In the genomic region with DNA sequence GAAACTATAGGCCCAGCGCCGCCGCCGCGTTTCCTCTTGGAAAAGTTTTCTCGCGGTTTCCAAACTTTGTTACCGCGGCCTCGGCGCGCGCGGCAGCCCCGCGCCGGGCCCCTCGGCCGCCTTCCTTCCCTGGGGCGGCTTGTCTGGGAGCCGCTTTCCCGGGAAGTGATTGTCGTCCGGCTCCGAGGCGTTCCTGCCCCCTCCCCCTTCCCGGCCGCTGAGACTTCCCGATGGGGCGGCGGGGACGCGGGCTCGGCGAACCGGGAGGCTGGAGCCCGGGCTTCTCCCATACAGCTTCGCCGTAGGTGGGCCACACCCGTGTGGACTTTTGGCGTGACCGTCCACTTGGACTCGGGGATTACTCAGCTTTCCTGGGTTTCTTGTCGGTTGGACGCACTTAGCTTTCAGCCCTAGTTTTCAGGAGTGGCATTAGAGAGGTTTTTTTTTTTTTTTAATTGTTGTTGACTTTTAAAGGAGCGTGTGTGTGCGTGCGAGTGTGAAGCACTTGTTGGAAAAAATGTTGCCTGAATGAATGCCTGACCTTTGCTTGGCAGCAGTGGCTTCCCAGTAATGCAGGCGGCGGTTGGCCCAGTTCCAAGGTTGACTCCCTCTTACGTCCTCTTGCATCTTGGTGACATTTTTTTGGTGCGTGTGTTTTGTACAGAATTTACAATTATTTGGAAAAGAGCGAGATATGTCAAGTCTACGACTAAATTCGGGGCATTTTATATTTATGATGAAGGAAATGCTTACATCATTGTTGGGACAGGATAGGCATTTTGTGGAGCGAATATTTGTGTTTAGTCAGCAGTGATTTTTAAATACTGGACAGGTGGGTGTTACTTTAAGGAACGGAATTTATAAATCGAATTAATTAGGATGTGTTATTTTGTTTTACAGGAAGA, we compare ENCODE assay signal across 8 cellular contexts. TPM values are rescaled to one million over a fixed set of nuclear protein-coding genes. Genes with fewer than 3 reads are reported as not detected.
DNase-seq lines count a peak whose midpoint lies in the region; ATAC-seq and TF ChIP-seq lines count a peak whose summit lies in the region.

No MANE protein-coding gene starts in this region.

- POLR2A ChIA-PET in activated CD8-positive, alpha-beta T cell treated with anti-CD3 and anti-CD28 coated beads, Interleukin-2, amount 10 ng/mL, durations not matched to agents 7 days and 5 days (lab: Charles Lee): no interaction called here

- H3K27ac Mint-ChIP-seq in activated CD8-positive, alpha-beta T cell treated with anti-CD3 and anti-CD28 coated beads, Interleukin-2, amount 10 ng/mL, durations not matched to agents 7 days and 5 days: no peak overlapping the region
- H3K27ac Mint-ChIP-seq in endothelial cell (ENCODE audit: unreplicated experiment): peak overlapping the region; percentile 93
- peak overlapping the region; percentile 79 for H3K27ac Mint-ChIP-seq in memory B cell

- ATAC-seq in HG02588 (IDR thresholded peaks at IDR 0.05; ENCODE audit: unreplicated experiment) (peak; percentile 4), memory B cell (ENCODE audit: low read depth) (peak; percentile 2), GM21390 (IDR thresholded peaks at IDR 0.05; ENCODE audit: unreplicated experiment) (no peak)
- peak; percentile 26 for ATAC-seq in activated CD8-positive, alpha-beta T cell treated with anti-CD3 and anti-CD28 coated beads, Interleukin-2, amount 10 ng/mL, durations not matched to agents 7 days and 5 days

- TF ChIP-seq CTCF in endothelial cell (IDR thresholded peaks at IDR 0.05; ENCODE audit: unreplicated experiment): no peak

- CTCF ChIA-PET in activated CD8-positive, alpha-beta T cell treated with anti-CD3 and anti-CD28 coated beads, Interleukin-2, amount 10 ng/mL, durations not matched to agents 7 days and 5 days (lab: Charles Lee): no interaction called here

- H3K9me3 Mint-ChIP-seq in activated CD8-positive, alpha-beta T cell treated with anti-CD3 and anti-CD28 coated beads, Interleukin-2, amount 10 ng/mL, durations not matched to agents 7 days and 5 days (ENCODE audit: insufficient read depth): no peaks in the 10 kb centered on the region
- H3K9me3 Mint-ChIP-seq in endothelial cell (ENCODE audit: unreplicated experiment) (peaks cover 4% of the 10 kb centered on the region), memory B cell (no peaks in the 10 kb centered on the region)

- peaks cover 11% of the 10 kb centered on the region for H3K4me1 Mint-ChIP-seq in activated CD8-positive, alpha-beta T cell treated with anti-CD3 and anti-CD28 coated beads, Interleukin-2, amount 10 ng/mL, durations not matched to agents 7 days and 5 days (ENCODE audit: low read depth)
- H3K4me1 Mint-ChIP-seq in endothelial cell (ENCODE audit: unreplicated experiment) (peaks cover 29% of the 10 kb centered on the region), memory B cell (peaks cover 32% of the 10 kb centered on the region)

- peaks cover 54% of the 10 kb centered on the region for H3K27me3 Mint-ChIP-seq in activated CD8-positive, alpha-beta T cell treated with anti-CD3 and anti-CD28 coated beads, Interleukin-2, amount 10 ng/mL, durations not matched to agents 7 days and 5 days (ENCODE audit: low read depth)
- H3K27me3 Mint-ChIP-seq in endothelial cell (ENCODE audit: unreplicated experiment) (peaks cover 17% of the 10 kb centered on the region), memory B cell (no peaks in the 10 kb centered on the region)

- peaks cover 14% of the 10 kb centered on the region for H3K36me3 Mint-ChIP-seq in activated CD8-positive, alpha-beta T cell treated with anti-CD3 and anti-CD28 coated beads, Interleukin-2, amount 10 ng/mL, durations not matched to agents 7 days and 5 days (ENCODE audit: low read depth)
- H3K36me3 Mint-ChIP-seq in endothelial cell (ENCODE audit: low read depth, unreplicated experiment) (peaks cover 30% of the 10 kb centered on the region), memory B cell (peaks cover 18% of the 10 kb centered on the region)

- peak; percentile 4 for DNase-seq in DMS153 treated with DMSO at 0.1 percent for 48 hours (lab: John Stamatoyannopoulos, UW; ENCODE audit: unreplicated experiment)
- DNase-seq in NCI-H345 (lab: John Stamatoyannopoulos, UW): peak; percentile 90
- DNase-seq in activated CD8-positive, alpha-beta T cell treated with anti-CD3 and anti-CD28 coated beads, Interleukin-2, amount 10 ng/mL, durations not matched to agents 7 days and 5 days: no peak
- DNase-seq in endothelial cell (ENCODE audit: low spot score): peak; percentile 72
- DNase-seq in memory B cell (ENCODE audit: low spot score in 2 of 2): peak in 1 of 2 donors; percentile 18
- peak in 2 of 3 experiments; percentile 14 to 48 for DNase-seq in stimulated activated CD4-positive, alpha-beta T cell treated with anti-CD3 and anti-CD28 coated beads, TNF-alpha, amount 100 ng/mL, for 4 hours (ENCODE audit: low read depth in 3 of 3)

- H3K4me3 Mint-ChIP-seq in activated CD8-positive, alpha-beta T cell treated with anti-CD3 and anti-CD28 coated beads, Interleukin-2, amount 10 ng/mL, durations not matched to agents 7 days and 5 days: peak overlapping the region; percentile 59
- H3K4me3 Mint-ChIP-seq in endothelial cell (ENCODE audit: unreplicated experiment) (peak overlapping the region; percentile 96), memory B cell (peak overlapping the region; percentile 84)

RNA-seq across cellular contexts. Expression of gene CTNNA1, which starts 0.8 kb away (rescaled TPM):
- total RNA-seq in activated CD8-positive, alpha-beta T cell treated with anti-CD3 and anti-CD28 coated beads, Interleukin-2, amount 10 ng/mL, durations not matched to agents 7 days and 5 days: 10 to 100 TPM; 22.4 to 22.9 TPM
- total RNA-seq in endothelial cell (ENCODE audit: unreplicated experiment): 521 TPM

Comparison
In these comparisons a context has a peak if more than half of its experiments do, and no peak if none do; other contexts are left out.
1. RNA of gene CTNNA1, which starts 0.8 kb away (total RNA-seq): 521 TPM in endothelial cell (single experiment); 22.4 to 22.9 TPM in activated CD8-positive, alpha-beta T cell treated with anti-CD3 and anti-CD28 coated beads, Interleukin-2, amount 10 ng/mL, durations not matched to agents 7 days and 5 days; every median in the first group is over 10 times any median in the second.
2. Peak in every context shown above with its lines, with median percentiles within 50 percentile points of each other: H3K4me3 Mint-ChIP-seq.